8 cellular contexts compared by ENCODE assay signal in genomic region chr12:31324116-31324844, GRCh38. TPM values are rescaled to one million over a fixed set of nuclear protein-coding genes. Genes with fewer than 3 reads are reported as not detected.
DNase-seq lines count a peak whose midpoint lies in the region; ATAC-seq lines count a peak whose summit lies in the region.

No MANE protein-coding gene starts in this region.

- peak overlapping the region; percentile 84 to 97 for H3K4me3 ChIP-seq in duodenal mucosa (ENCODE audit: low read depth in 1 of 2, low read length in 2 of 2)

- peak; percentile 33 for ATAC-seq in HG02852 (IDR thresholded peaks at IDR 0.05; ENCODE audit: unreplicated experiment)

- H3K4me1 ChIP-seq in duodenal mucosa (ENCODE audit: control insufficient read depth in 1 of 2, insufficient read depth in 2 of 2, low read length in 2 of 2): peaks cover 20 to 31% of the 10 kb centered on the region in 2 donors

- DNase-seq in NCI-H2107 treated with DMSO at 0.1 percent for 48 hours (lab: John Stamatoyannopoulos, UW; ENCODE audit: unreplicated experiment) (peak; percentile 17), NCI-H2107 (lab: John Stamatoyannopoulos, UW) (no peak), NCI-H345 (lab: John Stamatoyannopoulos, UW) (peak; percentile 70), lung microvascular endothelial cell (ENCODE audit: low read depth in 2 of 2) (peak; percentile 82 to 89)
- peak; percentile 58 to 68 for DNase-seq in activated CD4-positive, alpha-beta T cell treated with anti-CD3 and anti-CD28 coated beads, Interleukin-2, amount 50 U/mL, for 48 hours
- DNase-seq in stimulated activated CD4-positive, alpha-beta T cell treated with anti-CD3 and anti-CD28 coated beads, TNF-alpha, amount 100 ng/mL, for 48 hours (ENCODE audit: low read depth in 3 of 3): peak; percentile 34 to 52 (median 48)

- H3K36me3 ChIP-seq in duodenal mucosa (ENCODE audit: control insufficient read depth in 1 of 2, insufficient read depth in 2 of 2, low read length in 2 of 2): no peaks in the 10 kb centered on the region

- peak overlapping the region; percentile 96 to 97 for H3K9ac ChIP-seq in duodenal mucosa (ENCODE audit: low read depth in 1 of 2, low read length in 2 of 2)

- H3K9me3 ChIP-seq in duodenal mucosa (ENCODE audit: control insufficient read depth in 1 of 2, low read length in 2 of 2): no peaks in the 10 kb centered on the region

- H3K27ac ChIP-seq in duodenal mucosa (ENCODE audit: low read depth, low read length): peak overlapping the region; percentile 91

- H3K27me3 ChIP-seq in duodenal mucosa (ENCODE audit: control insufficient read depth in 1 of 2, insufficient read depth in 2 of 2, low read length in 2 of 2): no peaks in the 10 kb centered on the region

RNA-seq across cellular contexts. Expression of gene SINHCAF, which starts 1.7 kb away (rescaled TPM):
- total RNA-seq in lung microvascular endothelial cell: 37.5 and 47.6 TPM in 2 replicates
